12 cellular contexts compared by ENCODE assay signal in genomic region chr16:64440421-64440831, GRCh38.
DNase-seq lines count a peak whose midpoint lies in the region; ATAC-seq, FAIRE-seq and TF ChIP-seq lines count a peak whose summit lies in the region.
"Had no signal": no experiment of that assay in that cellular context is flagged by ENCODE, and none has a peak within 500 bp of the region (broad histone marks: within the 10 kb centered on the region; RNA-seq: fewer than 3 reads in every experiment).

No MANE protein-coding gene starts in this region.

- 58 to 74% (median 65%) methylated on average over 3 of the region's 3 CpGs for WGBS in heart left ventricle, 4 donors

- no peaks in the 10 kb centered on the region for H3K36me3 Mint-ChIP-seq in activated CD4-positive, alpha-beta memory T cell treated with anti-CD3 and anti-CD28 coated beads, Interleukin-2, amount 10 ng/mL, durations not matched to agents 7 days and 5 days (ENCODE audit: low read depth)
- H3K36me3 Mint-ChIP-seq: mesothelial cell of epicardium had no signal

- TF ChIP-seq POLR2A in heart left ventricle (IDR thresholded peaks at IDR 0.05): no peak

- no peaks in the 10 kb centered on the region for H3K27me3 ChIP-seq in heart left ventricle
- H3K27me3 ChIP-seq in adipocyte (replicated peaks; ENCODE audit: control insufficient read depth, insufficient read depth, low read length): no peaks in the 10 kb centered on the region
- no peaks in the 10 kb centered on the region for H3K27me3 ChIP-seq in kidney epithelial cell (ENCODE audit: control insufficient read depth, insufficient read depth, low read length)
- H3K27me3 ChIP-seq: BLaER1 had no signal

- H3K27ac Mint-ChIP-seq in activated CD4-positive, alpha-beta memory T cell treated with anti-CD3 and anti-CD28 coated beads, Interleukin-2, amount 10 ng/mL, durations not matched to agents 7 days and 5 days: no peak overlapping the region
- H3K27ac Mint-ChIP-seq: activated T-cell treated with anti-CD3 and anti-CD28 coated beads, Interleukin-2, amount 50 U/mL, for 24 hours; GM23338; mesothelial cell of epicardium had no signal

- CTCF ChIA-PET in activated CD4-positive, alpha-beta memory T cell treated with anti-CD3 and anti-CD28 coated beads, Interleukin-2, amount 10 ng/mL, durations not matched to agents 7 days and 5 days (lab: Charles Lee): no interaction called here

- peaks cover 0 to 10% (median 2%) of the 10 kb centered on the region in 12 donors for H3K4me1 ChIP-seq in heart left ventricle
- peaks cover 18% of the 10 kb centered on the region for H3K4me1 ChIP-seq in adipocyte (ENCODE audit: control insufficient read depth, insufficient read depth, low read length)
- H3K4me1 ChIP-seq: BLaER1 had no signal

- DNase-seq in heart left ventricle (peak in 3 of 5 donors; percentile 20 to 50 (median 22)), Right ventricle myocardium superior (no peak), adipocyte (ENCODE audit: low read depth) (peak; percentile 95), kidney epithelial cell (ENCODE audit: low read depth) (peak; percentile 89), urothelium cell line (ENCODE audit: low spot score) (peak; percentile 71), cerebellum (ENCODE audit: low spot score) (no peak)
- no peak for DNase-seq in activated CD4-positive, alpha-beta memory T cell treated with anti-CD3 and anti-CD28 coated beads, Interleukin-2, amount 10 ng/mL, durations not matched to agents 7 days and 5 days
- DNase-seq: activated T-cell treated with anti-CD3 and anti-CD28 coated beads, Interleukin-2, amount 50 U/mL, for 24 hours had no signal

- no peaks in the 10 kb centered on the region for H3K9me3 ChIP-seq in heart left ventricle
- H3K9me3 ChIP-seq in adipocyte (ENCODE audit: control insufficient read depth, low read length): no peaks in the 10 kb centered on the region
- H3K9me3 ChIP-seq: BLaER1 had no signal

- H3K4me3 ChIP-seq in heart left ventricle (no peak overlapping the region), adipocyte (ENCODE audit: low read length) (peak overlapping the region; percentile 45), kidney epithelial cell (ENCODE audit: low read depth, low read length) (no peak overlapping the region)
- H3K4me3 ChIP-seq: BLaER1, GM23338 had no signal

- ATAC-seq in heart left ventricle: peak in 3 of 4 donors; percentile 87 to 96 (median 92)
- ATAC-seq in Right ventricle myocardium superior (ENCODE audit: poor library complexity): no peak
- no peak for ATAC-seq in GM21515 (IDR thresholded peaks at IDR 0.05; ENCODE audit: unreplicated experiment)
- ATAC-seq: GM23338 had no signal

- TF ChIP-seq CTCF in heart left ventricle (IDR thresholded peaks at IDR 0.05) (no peak), kidney epithelial cell (IDR thresholded peaks at IDR 0.05; ENCODE audit: insufficient read depth, low read length, poor library complexity, severe bottlenecking) (no peak)

- intact Hi-C loops in heart left ventricle (cut with DNase I) (no loop called here), Right ventricle myocardium superior (cut with DNase I) (no loop called here)

- H3K27ac ChIP-seq in heart left ventricle: peak overlapping the region in 1 of 12 donors; percentile 44
- H3K27ac ChIP-seq: BLaER1 had no signal

- H3K9ac ChIP-seq in adipocyte (ENCODE audit: low read length): peak overlapping the region; percentile 71
- H3K9ac ChIP-seq: BLaER1 had no signal

- no peaks in the 10 kb centered on the region for H3K27me3 Mint-ChIP-seq in activated CD4-positive, alpha-beta memory T cell treated with anti-CD3 and anti-CD28 coated beads, Interleukin-2, amount 10 ng/mL, durations not matched to agents 7 days and 5 days
- H3K27me3 Mint-ChIP-seq: activated T-cell treated with anti-CD3 and anti-CD28 coated beads, Interleukin-2, amount 50 U/mL, for 24 hours had no signal

- H3K36me3 ChIP-seq in heart left ventricle (no peaks in the 10 kb centered on the region), adipocyte (ENCODE audit: control insufficient read depth, insufficient read depth, low read length, severe bottlenecking) (no peaks in the 10 kb centered on the region), kidney epithelial cell (ENCODE audit: control insufficient read depth, insufficient read depth, low read length) (no peaks in the 10 kb centered on the region)
- H3K36me3 ChIP-seq: BLaER1 had no signal

- FAIRE-seq in urothelium cell line (lab: Jason Lieb, UNC): peak; percentile 80

- H3K4me3 Mint-ChIP-seq in activated CD4-positive, alpha-beta memory T cell treated with anti-CD3 and anti-CD28 coated beads, Interleukin-2, amount 10 ng/mL, durations not matched to agents 7 days and 5 days: no peak overlapping the region
- H3K4me3 Mint-ChIP-seq: activated T-cell treated with anti-CD3 and anti-CD28 coated beads, Interleukin-2, amount 50 U/mL, for 24 hours; GM23338; mesothelial cell of epicardium had no signal

- peaks cover 11% of the 10 kb centered on the region for H3K9me3 Mint-ChIP-seq in activated CD4-positive, alpha-beta memory T cell treated with anti-CD3 and anti-CD28 coated beads, Interleukin-2, amount 10 ng/mL, durations not matched to agents 7 days and 5 days
- H3K9me3 Mint-ChIP-seq: GM23338, mesothelial cell of epicardium had no signal

- H3K4me1 Mint-ChIP-seq in activated CD4-positive, alpha-beta memory T cell treated with anti-CD3 and anti-CD28 coated beads, Interleukin-2, amount 10 ng/mL, durations not matched to agents 7 days and 5 days: no peaks in the 10 kb centered on the region

- POLR2A ChIA-PET in activated CD4-positive, alpha-beta memory T cell treated with anti-CD3 and anti-CD28 coated beads, Interleukin-2, amount 10 ng/mL, durations not matched to agents 7 days and 5 days (lab: Charles Lee): no interaction called here

Comparison
In these comparisons a context has a peak if more than half of its experiments do, and no peak if none do; other contexts are left out.
1. ATAC-seq: peak in heart left ventricle (3 of 4); none in Right ventricle myocardium superior (single experiment) and GM21515 (single experiment).
2. DNase-seq: peak in heart left ventricle (3 of 5), adipocyte (single experiment), kidney epithelial cell (single experiment) and urothelium cell line (single experiment); none in Right ventricle myocardium superior (single experiment), cerebellum (single experiment) and activated CD4-positive, alpha-beta memory T cell treated with anti-CD3 and anti-CD28 coated beads, Interleukin-2, amount 10 ng/mL, durations not matched to agents 7 days and 5 days (single experiment).